In genomic region chr17:11986939-11987329, GRCh38 we compare ENCODE assay signal across 8 cellular contexts. TPM values are rescaled to one million over a fixed set of nuclear protein-coding genes. Genes with fewer than 3 reads are reported as not detected.
DNase-seq lines count a peak whose midpoint lies in the region; ATAC-seq and TF ChIP-seq lines count a peak whose summit lies in the region.

No MANE protein-coding gene starts in this region.

- peaks cover 61% of the 10 kb centered on the region for H3K36me3 Mint-ChIP-seq in brain

- intact Hi-C loops in vagina (cut with DNase I), result no loop called here

- no peaks in the 10 kb centered on the region for H3K79me2 ChIP-seq in DND-41 (ENCODE audit: insufficient read depth, low read length)

- ATAC-seq in DND-41 (ENCODE audit: insufficient read depth, low read depth) (0 out of 3 replicates have a peak, but pooled peaks have one; percentile 45), GM18867 (IDR thresholded peaks at IDR 0.05; ENCODE audit: unreplicated experiment) (no peak), GM21528 (IDR thresholded peaks at IDR 0.05; ENCODE audit: low FRiP score, unreplicated experiment) (no peak)

- H3K27ac Mint-ChIP-seq in brain, result peak overlapping the region in 2 of 5 experiments; percentile 63 to 68

- H3K27me3 ChIP-seq in DND-41 (ENCODE audit: insufficient read depth, low read length, poor library complexity) (no peaks in the 10 kb centered on the region), kidney epithelial cell (ENCODE audit: control insufficient read depth, insufficient read depth, low read length) (no peaks in the 10 kb centered on the region), vagina (no peaks in the 10 kb centered on the region)

- no peak overlapping the region for H2AFZ ChIP-seq in DND-41 (ENCODE audit: low read depth, low read length)

- no peak for TF ChIP-seq POLR2A in vagina (IDR thresholded peaks at IDR 0.05)

- no peak overlapping the region for H3K9ac ChIP-seq in DND-41 (ENCODE audit: low read depth, low read length)

- no peaks in the 10 kb centered on the region for H3K4me1 ChIP-seq in DND-41 (ENCODE audit: insufficient read depth, low read length)
- H3K4me1 ChIP-seq in vagina, result peaks cover 8% of the 10 kb centered on the region

- H3K27ac ChIP-seq in DND-41 (ENCODE audit: low read length) (no peak overlapping the region), vagina (no peak overlapping the region)

- no peaks in the 10 kb centered on the region for H3K27me3 Mint-ChIP-seq in brain

- no peaks in the 10 kb centered on the region for H4K20me1 ChIP-seq in DND-41 (ENCODE audit: insufficient read depth, low read length)

- peak overlapping the region in 1 of 5 experiments; percentile 30 for H3K4me3 Mint-ChIP-seq in brain

- peaks cover 78% of the 10 kb centered on the region for H3K36me3 ChIP-seq in DND-41 (ENCODE audit: insufficient read depth, low read length)
- peaks cover 2% of the 10 kb centered on the region for H3K36me3 ChIP-seq in kidney epithelial cell (ENCODE audit: control insufficient read depth, insufficient read depth, low read length)
- H3K36me3 ChIP-seq in vagina, result peaks cover 0 to 23% of the 10 kb centered on the region in 2 donors

- H3K9me3 ChIP-seq in DND-41 (ENCODE audit: insufficient read depth, low read length, severe bottlenecking) (no peaks in the 10 kb centered on the region), vagina (no peaks in the 10 kb centered on the region)

- DNase-seq in DND-41 (no peak), LNCaP clone FGC (ENCODE audit: low read depth) (no peak), kidney epithelial cell (ENCODE audit: low read depth) (no peak), vagina (ENCODE audit: extremely low spot score in 2 of 2) (no peak)
- no peak for DNase-seq in central memory CD4-positive, alpha-beta T cell

- TF ChIP-seq CTCF in DND-41 (IDR thresholded peaks at IDR 0.05; ENCODE audit: borderline replicate concordance, extremely low read depth, low read length, poor library complexity, severe bottlenecking), result peak; percentile 63
- peak; percentile 56 for TF ChIP-seq CTCF in LNCaP clone FGC (IDR thresholded peaks at IDR 0.05; ENCODE audit: control insufficient read depth, extremely low read depth, insufficient read depth)
- TF ChIP-seq CTCF in brain (conservative IDR thresholded peaks at IDR 0.05), result peak; percentile 79 to 83
- peak; percentile 39 for TF ChIP-seq CTCF in kidney epithelial cell (IDR thresholded peaks at IDR 0.05; ENCODE audit: insufficient read depth, low read length, poor library complexity, severe bottlenecking)
- TF ChIP-seq CTCF in vagina (IDR thresholded peaks at IDR 0.05), result peak; percentile 39 to 59 (median 43)

- H3K4me2 ChIP-seq in DND-41 (ENCODE audit: insufficient read depth, low read length), result no peak overlapping the region

- peaks cover 0 to 5% (median 2%) of the 10 kb centered on the region in 5 experiments for H3K9me3 Mint-ChIP-seq in brain

- H3K4me1 Mint-ChIP-seq in brain, result peaks cover 15% of the 10 kb centered on the region

- H3K4me3 ChIP-seq in DND-41 (ENCODE audit: low read depth in 1 of 2, low read length in 2 of 2) (no peak overlapping the region), LNCaP clone FGC (ENCODE audit: low read depth, low read length) (peak overlapping the region; percentile 25), kidney epithelial cell (ENCODE audit: low read depth, low read length) (no peak overlapping the region), vagina (no peak overlapping the region)

RNA-seq across cellular contexts. Expression of gene ZNF18, which starts 10.3 kb away (rescaled TPM):
- 3.9 TPM for polyA plus RNA-seq in brain (ENCODE audit: insufficient read depth, low read depth, low replicate concordance)
- total RNA-seq in kidney epithelial cell (7.5 and 10.4 TPM in 2 replicates), vagina (10.8 TPM)

RNA-seq across cellular contexts. Expression of gene MAP2K4, which starts 33.7 kb away (rescaled TPM):
- polyA plus RNA-seq in brain (ENCODE audit: insufficient read depth, low read depth, low replicate concordance), result 12.8 TPM
- total RNA-seq in kidney epithelial cell (21.6 and 26.7 TPM in 2 replicates), vagina (34.4 TPM)
